Comparison of ENCODE assay signal across 1 cellular context in the genomic region with DNA sequence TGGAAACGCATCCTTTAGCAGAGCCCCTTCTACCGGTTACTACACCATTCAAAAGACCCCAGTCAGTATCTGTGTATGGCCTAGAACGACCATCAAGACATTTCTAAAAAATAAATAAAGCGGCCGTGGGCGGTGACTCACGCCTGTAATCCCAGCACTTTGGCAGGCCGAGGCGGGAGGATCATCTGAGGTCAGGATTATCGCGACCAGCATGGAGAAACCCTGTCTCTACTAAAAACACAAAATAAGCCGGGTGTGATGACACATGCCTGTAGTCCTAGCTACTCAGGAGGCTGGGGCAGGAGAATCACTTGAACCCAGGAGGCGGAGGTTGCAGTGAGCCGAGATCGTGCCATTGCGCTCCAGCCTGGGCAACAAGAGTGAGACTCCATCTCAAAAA. TPM values are rescaled to one million over a fixed set of nuclear protein-coding genes. Genes with fewer than 3 reads are reported as not detected.
"Had no signal": no experiment of that assay in that cellular context is flagged by ENCODE, and none has a peak within 500 bp of the region (broad histone marks: within the 10 kb centered on the region; RNA-seq: fewer than 3 reads in every experiment).

No MANE protein-coding gene starts in this region.

RNA-seq across cellular contexts. Expression of a gene that starts 53.0 kb away (rescaled TPM):
- total RNA-seq: chondrocyte had no signal
